ENCODE assay signal across 1 cellular context in the genomic region with DNA sequence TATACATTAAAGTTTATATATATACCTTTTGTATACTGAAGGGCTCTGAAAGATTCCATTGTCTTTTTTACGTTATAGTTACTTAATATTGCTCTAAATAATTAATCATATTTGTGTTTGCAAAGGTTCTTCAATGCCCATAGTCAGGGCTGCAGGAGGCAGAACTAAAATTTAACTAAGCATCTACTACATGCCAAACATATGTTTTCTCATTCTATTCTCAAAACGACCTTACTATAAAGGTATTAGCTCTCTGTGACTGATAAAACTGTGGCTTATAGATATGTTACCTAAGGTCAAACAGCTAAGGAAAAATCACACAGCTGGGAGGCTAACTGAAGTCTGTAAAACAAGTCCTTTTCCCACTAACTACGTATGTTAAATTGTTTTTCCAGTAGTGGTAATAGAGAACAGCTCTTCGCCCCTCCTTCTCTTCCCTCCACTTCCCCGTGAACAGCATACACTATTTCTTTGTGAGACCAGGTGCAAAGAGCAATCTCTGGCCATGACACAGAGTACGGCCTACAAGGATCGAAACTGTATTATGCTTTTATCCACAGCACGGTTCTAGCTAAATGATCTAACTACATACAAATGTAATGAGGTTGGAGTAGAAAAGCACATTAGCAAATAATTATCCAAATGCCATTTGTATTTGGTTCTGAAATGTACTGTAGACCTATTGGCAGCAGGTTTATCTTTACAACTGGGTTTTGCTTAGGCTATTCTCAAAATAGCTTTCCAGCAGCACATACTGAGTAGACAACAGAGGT.
TF ChIP-seq lines count a peak whose summit lies in the region.

No MANE protein-coding gene starts in this region.

TF ChIP-seq in K562, 482 proteins besides CTCF, POLR2A, EP300 and RAD21:
- no peak for TF ChIP-seq ILF3 (IDR thresholded peaks at IDR 0.05; ENCODE audit: borderline replicate concordance)
- TF ChIP-seq DDX20 (tag; IDR thresholded peaks at IDR 0.05; ENCODE audit: low read depth): no peak
- TF ChIP-seq TOE1 (IDR thresholded peaks at IDR 0.05; ENCODE audit: borderline replicate concordance): no peak
- 0 out of 2 replicates have a peak, but pooled peaks have one; percentile 57 for TF ChIP-seq TOE1 (CRISPR knock-in tag; IDR thresholded peaks at IDR 0.05; ENCODE audit: borderline replicate concordance, low read depth)
- no peak for TF ChIP-seq ZHX1 (conservative IDR thresholded peaks at IDR 0.05; ENCODE audit: low read length)
- peak; percentile 58 for TF ChIP-seq RBM25 (IDR thresholded peaks at IDR 0.05; ENCODE audit: low read depth, low read length, severe bottlenecking)
- TF ChIP-seq PHTF2 (CRISPR knock-in tag; IDR thresholded peaks at IDR 0.05): no peak
- TF ChIP-seq DPF2 (IDR thresholded peaks at IDR 0.05): no peak
- 0 out of 2 replicates have a peak, but pooled peaks have one; percentile 28 for TF ChIP-seq ELF1 (tag; IDR thresholded peaks at IDR 0.05)
- no peak for TF ChIP-seq ZNF589 (CRISPR knock-in tag; IDR thresholded peaks at IDR 0.05; ENCODE audit: low read depth)
- no peak for TF ChIP-seq ZNF444 (CRISPR knock-in tag; IDR thresholded peaks at IDR 0.05)
- TF ChIP-seq POLR3A (IDR thresholded peaks at IDR 0.05; ENCODE audit: borderline replicate concordance, extremely low read depth, insufficient read depth, insufficient read length): no peak
- TF ChIP-seq ZKSCAN8 (CRISPR knock-in tag; IDR thresholded peaks at IDR 0.05): no peak
- TF ChIP-seq TFAM (CRISPR knock-in tag; conservative IDR thresholded peaks at IDR 0.05): no peak
- TF ChIP-seq, protein P1, sequence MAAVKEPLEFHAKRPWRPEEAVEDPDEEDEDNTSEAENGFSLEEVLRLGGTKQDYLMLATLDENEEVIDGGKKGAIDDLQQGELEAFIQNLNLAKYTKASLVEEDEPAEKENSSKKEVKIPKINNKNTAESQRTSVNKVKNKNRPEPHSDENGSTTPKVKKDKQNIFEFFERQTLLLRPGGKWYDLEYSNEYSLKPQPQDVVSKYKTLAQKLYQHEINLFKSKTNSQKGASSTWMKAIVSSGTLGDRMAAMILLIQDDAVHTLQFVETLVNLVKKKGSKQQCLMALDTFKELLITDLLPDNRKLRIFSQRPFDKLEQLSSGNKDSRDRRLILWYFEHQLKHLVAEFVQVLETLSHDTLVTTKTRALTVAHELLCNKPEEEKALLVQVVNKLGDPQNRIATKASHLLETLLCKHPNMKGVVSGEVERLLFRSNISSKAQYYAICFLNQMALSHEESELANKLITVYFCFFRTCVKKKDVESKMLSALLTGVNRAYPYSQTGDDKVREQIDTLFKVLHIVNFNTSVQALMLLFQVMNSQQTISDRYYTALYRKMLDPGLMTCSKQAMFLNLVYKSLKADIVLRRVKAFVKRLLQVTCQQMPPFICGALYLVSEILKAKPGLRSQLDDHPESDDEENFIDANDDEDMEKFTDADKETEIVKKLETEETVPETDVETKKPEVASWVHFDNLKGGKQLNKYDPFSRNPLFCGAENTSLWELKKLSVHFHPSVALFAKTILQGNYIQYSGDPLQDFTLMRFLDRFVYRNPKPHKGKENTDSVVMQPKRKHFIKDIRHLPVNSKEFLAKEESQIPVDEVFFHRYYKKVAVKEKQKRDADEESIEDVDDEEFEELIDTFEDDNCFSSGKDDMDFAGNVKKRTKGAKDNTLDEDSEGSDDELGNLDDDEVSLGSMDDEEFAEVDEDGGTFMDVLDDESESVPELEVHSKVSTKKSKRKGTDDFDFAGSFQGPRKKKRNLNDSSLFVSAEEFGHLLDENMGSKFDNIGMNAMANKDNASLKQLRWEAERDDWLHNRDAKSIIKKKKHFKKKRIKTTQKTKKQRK (IDR thresholded peaks at IDR 0.05; ENCODE audit: borderline replicate concordance, low read depth, low read length): no peak
- no peak for TF ChIP-seq ZNF785 (CRISPR knock-in tag; IDR thresholded peaks at IDR 0.05)
- no peak for TF ChIP-seq BRD4 (IDR thresholded peaks at IDR 0.05)
- TF ChIP-seq ZNF609 (CRISPR knock-in tag; IDR thresholded peaks at IDR 0.05; ENCODE audit: borderline replicate concordance): no peak
